ENCODE assay signal across 18 cellular contexts in the genomic region with DNA sequence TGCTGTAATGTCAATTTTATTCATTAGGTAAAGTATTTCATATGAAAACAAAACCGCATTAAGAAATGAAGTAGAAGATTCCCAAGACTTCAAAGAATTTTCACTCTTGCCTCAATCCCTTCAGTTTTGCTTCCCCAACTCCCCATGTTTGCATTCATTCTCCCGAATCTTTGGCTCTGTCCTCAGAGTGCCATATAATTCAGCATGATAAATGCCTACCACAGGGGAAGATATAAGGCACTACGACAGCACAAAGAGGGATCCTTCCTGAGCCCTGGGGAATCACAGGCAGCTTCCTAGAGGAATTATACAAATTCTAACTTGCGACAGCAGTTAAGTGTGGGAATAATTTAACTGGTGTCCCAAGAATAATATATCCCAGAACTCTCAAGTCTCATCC.
"Had no signal": no experiment of that assay in that cellular context is flagged by ENCODE, and none has a peak within 500 bp of the region (broad histone marks: within the 10 kb centered on the region; RNA-seq: fewer than 3 reads in every experiment).

No MANE protein-coding gene starts in this region.

- H3K36me3 Mint-ChIP-seq: naive B cell had no signal

- H3K4me2 ChIP-seq: smooth muscle cell had no signal

- H3K27me3 ChIP-seq: foreskin keratinocyte, neutrophil, ovary, suprapubic skin, thyroid gland had no signal

- DNase-seq: effector CD4-positive, alpha-beta T cell; endodermal cell; erythroblast; foreskin keratinocyte; kidney glomerular epithelial cell; mesendoderm; naive B cell; nephron progenitor cell; ovary; right cardiac atrium; stimulated activated CD4-positive, alpha-beta T cell treated with anti-CD3 and anti-CD28 coated beads, Interleukin-2, amount 100 ng/mL, for 48 hours; stimulated activated naive CD4-positive, alpha-beta T cell treated with Interleukin-2 at 50 U/mL for 16 hours; thyroid gland had no signal

- H3K9me3 ChIP-seq: neutrophil, ovary, suprapubic skin, thyroid gland had no signal

- H3K4me1 ChIP-seq: foreskin keratinocyte, suprapubic skin, thyroid gland had no signal

- H3K4me1 Mint-ChIP-seq: naive B cell had no signal

- H3K27ac ChIP-seq: coronary artery, foreskin keratinocyte, neutrophil, ovary, suprapubic skin, thyroid gland had no signal

- H3K27me3 Mint-ChIP-seq: naive B cell, type B pancreatic cell had no signal

- H3K36me3 ChIP-seq: neutrophil, ovary, suprapubic skin, thyroid gland had no signal

- H3K9me3 Mint-ChIP-seq: endodermal cell, naive B cell, type B pancreatic cell had no signal

- H3K4me3 ChIP-seq: coronary artery, ovary, smooth muscle cell, suprapubic skin, thyroid gland had no signal

- H3K4me3 Mint-ChIP-seq: endodermal cell, naive B cell, nephron progenitor cell, type B pancreatic cell had no signal

- ATAC-seq: foreskin keratinocyte, right cardiac atrium had no signal

- H3K27ac Mint-ChIP-seq: endodermal cell, type B pancreatic cell had no signal
